Comparison of ENCODE assay signal across 12 cellular contexts in the genomic region with DNA sequence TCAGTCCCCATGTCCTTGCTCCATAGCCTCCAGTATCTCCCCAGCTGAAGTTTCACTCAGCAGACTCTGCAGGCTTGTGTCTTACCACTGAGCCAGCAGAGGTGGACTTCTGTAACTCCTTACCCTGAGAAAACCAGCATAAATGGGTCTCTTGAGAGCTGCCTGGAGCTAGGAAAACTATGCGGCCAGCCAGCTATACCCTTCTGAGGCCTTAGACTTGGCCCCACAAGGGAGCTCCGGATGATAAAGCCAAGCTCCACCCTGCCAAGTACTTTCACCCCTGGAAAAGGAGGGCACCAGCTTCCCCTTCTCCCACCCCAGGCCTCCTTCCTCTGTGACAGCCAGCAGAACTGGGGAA. TPM values are rescaled to one million over a fixed set of nuclear protein-coding genes. Genes with fewer than 3 reads are reported as not detected.
A peak's percentile ranks its signal among the peaks of the same experiment; 100 is the strongest.
DNase-seq lines count a peak whose midpoint lies in the region; ATAC-seq, FAIRE-seq and TF ChIP-seq lines count a peak whose summit lies in the region.
"Had no signal": no experiment of that assay in that cellular context is flagged by ENCODE, and none has a peak within 500 bp of the region (broad histone marks: within the 10 kb centered on the region; RNA-seq: fewer than 3 reads in every experiment).

No MANE protein-coding gene starts in this region.

- H3K4me3 ChIP-seq in CD8-positive, alpha-beta memory T cell (ENCODE audit: low read length): no peak overlapping the region
- H3K4me3 ChIP-seq in gastroesophageal sphincter: no peak overlapping the region
- H3K4me3 ChIP-seq in small intestine (ENCODE audit: low read depth in 1 of 2, low read length in 2 of 2): no peak overlapping the region

- H3K27me3 Mint-ChIP-seq in CD8-positive, alpha-beta memory T cell: peaks cover 0 to 7% of the 10 kb centered on the region in 2 donors

- no peaks in the 10 kb centered on the region for H3K27me3 ChIP-seq in CD8-positive, alpha-beta memory T cell (ENCODE audit: insufficient read depth, low read length, poor library complexity, severe bottlenecking)
- H3K27me3 ChIP-seq in gastroesophageal sphincter (no peaks in the 10 kb centered on the region), small intestine (ENCODE audit: control insufficient read depth in 2 of 2, insufficient read depth in 2 of 2, low read length in 2 of 2) (no peaks in the 10 kb centered on the region)

- H3K27ac ChIP-seq in CD8-positive, alpha-beta memory T cell (ENCODE audit: low read depth, low read length): no peak overlapping the region
- H3K27ac ChIP-seq in RWPE1 (peak overlapping the region; percentile 21), gastroesophageal sphincter (peak overlapping the region in 3 of 4 donors; percentile 2 to 50 (median 32)), small intestine (ENCODE audit: low read depth in 1 of 2, low read length in 1 of 2) (peak overlapping the region; percentile 81 to 85)

- peak overlapping the region; percentile 2 to 57 (median 29) for H3K4me3 Mint-ChIP-seq in CD8-positive, alpha-beta memory T cell
- H3K4me3 Mint-ChIP-seq: activated T-cell treated with anti-CD3 and anti-CD28 coated beads, Interleukin-2, amount 50 U/mL, for 4 hours had no signal

- peak overlapping the region; percentile 72 to 98 (median 94) for H3K27ac Mint-ChIP-seq in CD8-positive, alpha-beta memory T cell

- TF ChIP-seq CTCF in RWPE1 (conservative IDR thresholded peaks at IDR 0.05; ENCODE audit: low read depth) (no peak), gastroesophageal sphincter (IDR thresholded peaks at IDR 0.05) (no peak)

- FAIRE-seq in small intestine (lab: Jason Lieb, UNC): no peak
- FAIRE-seq: keratinocyte, TTC549 had no signal

- DNase-seq in CD8-positive, alpha-beta memory T cell: no peak
- no peak for DNase-seq in RWPE1 (ENCODE audit: low spot score)
- peak; percentile 80 for DNase-seq in small intestine
- no peak for DNase-seq in NCI-H1417 (lab: John Stamatoyannopoulos, UW)
- DNase-seq: activated T-cell treated with anti-CD3 and anti-CD28 coated beads, Interleukin-2, amount 50 U/mL, for 4 hours; Calu3; NCI-H526 had no signal

- no peak for TF ChIP-seq POLR2A in gastroesophageal sphincter (IDR thresholded peaks at IDR 0.05)

- ATAC-seq in gastroesophageal sphincter (no peak), HG02938 (IDR thresholded peaks at IDR 0.05; ENCODE audit: unreplicated experiment) (no peak), HG03175 (IDR thresholded peaks at IDR 0.05; ENCODE audit: unreplicated experiment) (no peak)

- peaks cover 9% of the 10 kb centered on the region for H3K36me3 ChIP-seq in CD8-positive, alpha-beta memory T cell (ENCODE audit: insufficient read depth, low read length)
- H3K36me3 ChIP-seq in gastroesophageal sphincter: peaks cover 0 to 25% of the 10 kb centered on the region in 2 donors
- H3K36me3 ChIP-seq in small intestine (ENCODE audit: control insufficient read depth in 2 of 2, insufficient read depth in 2 of 2, low read length in 2 of 2): peaks cover 3 to 5% of the 10 kb centered on the region in 2 donors

- H3K36me3 Mint-ChIP-seq in CD8-positive, alpha-beta memory T cell: peaks cover 0 to 38% (median 5%) of the 10 kb centered on the region in 3 donors

- TF ChIP-seq EP300 in gastroesophageal sphincter (IDR thresholded peaks at IDR 0.05): no peak

- peaks cover 80 to 94% (median 81%) of the 10 kb centered on the region in 3 donors for H3K4me1 Mint-ChIP-seq in CD8-positive, alpha-beta memory T cell

- POLR2A ChIA-PET in CD8-positive, alpha-beta memory T cell (lab: Charles Lee): interaction anchor here (0.6 to 16.3 kb wide), 15 partner anchors 11 to 357 kb away, joined by 3 to 182 read pairs (median 10); a partner anchor contains a TSS
- POLR2A ChIA-PET in RWPE1 (lab: Yijun Ruan, JAX; ENCODE audit: low non-redundant PET): interaction anchor here (1.1 kb wide), 1 partner anchor 17 kb away, joined by 4 read pairs; no protein-coding TSS in a partner anchor

- WGBS in gastroesophageal sphincter (ENCODE audit: low coverage in 1 of 2), 2 donors: no CpG with 5 or more reads among the region's 2 CpGs
- 7 to 37% (median 32%) methylated on average over 2 of the region's 2 CpGs for WGBS in small intestine, 3 donors

- CTCF ChIA-PET in CD8-positive, alpha-beta memory T cell (lab: Charles Lee): interaction anchor here (0.8 to 13.7 kb wide), 14 partner anchors 12 to 92 kb away, joined by 3 to 222 read pairs (median 14); a partner anchor contains a TSS
- CTCF ChIA-PET in RWPE1 (lab: Yijun Ruan, JAX): interaction anchor here (1.2 kb wide), 1 partner anchor 24 kb away, joined by 3 read pairs; no protein-coding TSS in a partner anchor

- H3K9me3 Mint-ChIP-seq in CD8-positive, alpha-beta memory T cell: peaks cover 0 to 5% (median 0%) of the 10 kb centered on the region in 5 donors
- H3K9me3 Mint-ChIP-seq: activated T-cell treated with anti-CD3 and anti-CD28 coated beads, Interleukin-2, amount 50 U/mL, for 4 hours had no signal

- H3K4me1 ChIP-seq in CD8-positive, alpha-beta memory T cell (ENCODE audit: insufficient read depth, low read length): peaks cover 73% of the 10 kb centered on the region
- peaks cover 0 to 63% (median 15%) of the 10 kb centered on the region in 3 donors for H3K4me1 ChIP-seq in gastroesophageal sphincter
- peaks cover 14 to 31% of the 10 kb centered on the region in 2 donors for H3K4me1 ChIP-seq in small intestine (ENCODE audit: control insufficient read depth in 2 of 2, insufficient read depth in 1 of 2, low read depth in 1 of 2, low read length in 1 of 2)

- no peaks in the 10 kb centered on the region for H3K9me3 ChIP-seq in CD8-positive, alpha-beta memory T cell (ENCODE audit: low read length)
- H3K9me3 ChIP-seq in gastroesophageal sphincter (no peaks in the 10 kb centered on the region), small intestine (ENCODE audit: control insufficient read depth, low read depth) (no peaks in the 10 kb centered on the region)

RNA-seq across cellular contexts. Expression of a gene that starts 12.1 kb away (rescaled TPM):
- 100 to 1,000 TPM; 115 to 121 TPM for total RNA-seq in CD8-positive, alpha-beta memory T cell
- 204 TPM for polyA plus RNA-seq in CD8-positive, alpha-beta memory T cell
- total RNA-seq in gastroesophageal sphincter: 10 to 100 TPM; 10.9 to 74.3 (median 19.4) TPM
- 10 to 100 TPM; 51.7 to 64.1 (median 54.0) TPM for polyA plus RNA-seq in small intestine
